8 cellular contexts compared by ENCODE assay signal in the genomic region with DNA sequence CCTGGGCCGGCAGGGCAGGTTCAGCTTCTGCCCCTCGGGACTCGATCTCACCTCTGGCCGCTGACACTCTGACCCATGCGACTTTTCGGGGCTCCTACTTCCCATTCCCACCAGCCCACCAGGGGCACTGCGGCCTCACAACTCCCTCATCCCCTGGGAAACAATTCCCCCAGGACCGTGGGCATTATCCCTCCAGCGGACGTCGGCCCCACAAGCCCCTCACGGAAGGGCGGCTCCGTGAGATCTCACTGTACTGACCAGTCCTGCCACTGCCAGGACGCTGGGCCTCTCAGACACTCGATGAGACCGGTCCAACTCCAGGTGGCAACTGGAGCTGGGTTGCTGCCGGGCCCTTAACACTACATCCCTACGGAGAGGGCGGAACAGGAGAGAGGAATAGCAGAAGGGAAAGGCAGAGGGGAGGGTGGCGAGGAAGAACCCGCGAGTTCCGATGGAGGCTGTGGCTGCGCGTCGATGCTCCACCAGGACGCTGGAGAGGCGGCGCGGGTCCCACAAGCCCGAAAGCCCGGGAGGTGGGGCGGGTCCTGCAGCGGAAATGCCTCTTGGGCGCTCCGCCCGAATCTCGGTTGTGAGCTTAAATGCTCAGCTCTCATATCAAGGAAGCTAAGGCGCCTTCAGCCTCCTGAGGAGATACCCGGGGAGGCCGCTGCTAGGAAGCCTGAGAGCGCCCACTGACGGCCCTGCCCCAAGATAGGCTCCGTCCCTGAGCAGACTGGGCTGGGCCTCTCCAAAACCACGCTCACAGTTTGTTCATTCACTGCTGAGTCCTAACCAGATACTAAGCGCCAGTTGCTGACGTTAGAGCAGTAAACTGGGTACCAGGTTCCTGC. TPM values are rescaled to one million over a fixed set of nuclear protein-coding genes. Genes with fewer than 3 reads are reported as not detected.
A peak's percentile ranks its signal among the peaks of the same experiment; 100 is the strongest.
DNase-seq lines count a peak whose midpoint lies in the region; ATAC-seq and TF ChIP-seq lines count a peak whose summit lies in the region.

No MANE protein-coding gene starts in this region.

- peak overlapping the region; percentile 57 to 83 (median 74) for H3K4me3 Mint-ChIP-seq in CD4-positive, alpha-beta memory T cell
- peak overlapping the region; percentile 36 for H3K4me3 Mint-ChIP-seq in activated CD4-positive, alpha-beta memory T cell treated with anti-CD3 and anti-CD28 coated beads for 36 hours

- peaks cover 5% of the 10 kb centered on the region in 2 donors for H3K36me3 Mint-ChIP-seq in CD4-positive, alpha-beta memory T cell
- peaks cover 5% of the 10 kb centered on the region for H3K36me3 Mint-ChIP-seq in activated CD4-positive, alpha-beta memory T cell treated with anti-CD3 and anti-CD28 coated beads for 36 hours

- H3K4me1 Mint-ChIP-seq in CD4-positive, alpha-beta memory T cell: peaks cover 6 to 8% (median 6%) of the 10 kb centered on the region in 4 donors
- peaks cover 9% of the 10 kb centered on the region for H3K4me1 Mint-ChIP-seq in activated CD4-positive, alpha-beta memory T cell treated with anti-CD3 and anti-CD28 coated beads for 36 hours (ENCODE audit: low read depth)

- no peak for ATAC-seq in GM21390 (IDR thresholded peaks at IDR 0.05; ENCODE audit: unreplicated experiment)

- H3K27me3 ChIP-seq in CD4-positive, alpha-beta memory T cell (ENCODE audit: insufficient read depth, low read length): no peaks in the 10 kb centered on the region
- H3K27me3 ChIP-seq in spleen (replicated peaks in 1 of 7): no peaks in the 10 kb centered on the region

- intact Hi-C loops in CD4-positive, alpha-beta memory T cell (cut with micrococcal nuclease): no loop called here
- intact Hi-C loops in activated CD4-positive, alpha-beta memory T cell treated with anti-CD3 and anti-CD28 coated beads for 36 hours (cut with micrococcal nuclease): no loop called here
- intact Hi-C loops in spleen (cut with DNase I; ENCODE audit: low total_unique reads): no loop called here

- TF ChIP-seq POLR2A in spleen (IDR thresholded peaks at IDR 0.05): no peak

- H3K27me3 Mint-ChIP-seq in CD4-positive, alpha-beta memory T cell: no peaks in the 10 kb centered on the region
- H3K27me3 Mint-ChIP-seq in activated CD4-positive, alpha-beta memory T cell treated with anti-CD3 and anti-CD28 coated beads for 36 hours: no peaks in the 10 kb centered on the region

- peak overlapping the region; percentile 13 to 91 (median 76) for H3K27ac Mint-ChIP-seq in CD4-positive, alpha-beta memory T cell
- H3K27ac Mint-ChIP-seq in activated CD4-positive, alpha-beta memory T cell treated with anti-CD3 and anti-CD28 coated beads for 36 hours: peak overlapping the region; percentile 18

- H3K27ac ChIP-seq in CD4-positive, alpha-beta memory T cell (ENCODE audit: low read depth, low read length): peak overlapping the region; percentile 21
- H3K27ac ChIP-seq in spleen: peak overlapping the region in 5 of 8 donors; percentile 16 to 60 (median 40)

- CTCF ChIA-PET in CD4-positive, alpha-beta memory T cell (lab: Charles Lee; ENCODE audit: partially characterized antibody): interaction anchor here (0.6 to 1.5 kb wide), 5 partner anchors 16 to 52 kb away, joined by 3 to 5 read pairs (median 3); no protein-coding TSS in a partner anchor
- CTCF ChIA-PET in activated CD4-positive, alpha-beta memory T cell treated with anti-CD3 and anti-CD28 coated beads for 36 hours (lab: Charles Lee): interaction anchor here (0.6 to 2.1 kb wide), 4 partner anchors 11 to 137 kb away, joined by 3 to 14 read pairs (median 4); no protein-coding TSS in a partner anchor

- H3K4me1 ChIP-seq in CD4-positive, alpha-beta memory T cell (ENCODE audit: insufficient read depth, low read length): peaks cover 6% of the 10 kb centered on the region
- peaks cover 0 to 12% (median 7%) of the 10 kb centered on the region in 6 donors for H3K4me1 ChIP-seq in spleen

- H3K9me3 ChIP-seq in CD4-positive, alpha-beta memory T cell (ENCODE audit: control insufficient read depth in 1 of 2, low read length in 2 of 2): no peaks in the 10 kb centered on the region
- no peaks in the 10 kb centered on the region for H3K9me3 ChIP-seq in spleen

- no peaks in the 10 kb centered on the region for H3K36me3 ChIP-seq in CD4-positive, alpha-beta memory T cell (ENCODE audit: insufficient read depth, low read length)
- H3K36me3 ChIP-seq in spleen: peaks cover 0 to 49% (median 0%) of the 10 kb centered on the region in 6 donors

- WGBS in spleen, 5 donors: 38 to 59% (median 44%) methylated on average over 42 to 48 of the region's 48 CpGs

- H3K9me3 Mint-ChIP-seq in CD4-positive, alpha-beta memory T cell: no peaks in the 10 kb centered on the region
- no peaks in the 10 kb centered on the region for H3K9me3 Mint-ChIP-seq in activated CD4-positive, alpha-beta memory T cell treated with anti-CD3 and anti-CD28 coated beads for 36 hours

- no peak for TF ChIP-seq CTCF in spleen (IDR thresholded peaks at IDR 0.05 in 8 of 11, conservative IDR thresholded peaks at IDR 0.05 in 3 of 11)

- peak; percentile 25 to 57 (median 36) for DNase-seq in CD4-positive, alpha-beta memory T cell
- peak; percentile 71 for DNase-seq in activated CD4-positive, alpha-beta memory T cell treated with anti-CD3 and anti-CD28 coated beads for 36 hours
- DNase-seq in fibroblast of peridontal ligament (ENCODE audit: extremely low read depth): peak; percentile 31
- DNase-seq in spleen: peak; percentile 85
- no peak for DNase-seq in cortex of kidney (lab: John Stamatoyannopoulos, UW)
- DNase-seq in glomerular visceral epithelial cell (ENCODE audit: extremely low spot score): no peak
- DNase-seq in OCI-M2 (lab: John Stamatoyannopoulos, UW; ENCODE audit: unreplicated experiment): no peak

- POLR2A ChIA-PET in CD4-positive, alpha-beta memory T cell (lab: Charles Lee; ENCODE audit: partially characterized antibody): interaction anchor here (1.0 kb wide), 1 partner anchor 16 kb away, joined by 3 read pairs; no protein-coding TSS in a partner anchor
- POLR2A ChIA-PET in activated CD4-positive, alpha-beta memory T cell treated with anti-CD3 and anti-CD28 coated beads for 36 hours (lab: Charles Lee): no interaction called here

- peak overlapping the region in 1 of 2 donors; percentile 32 for H3K4me3 ChIP-seq in CD4-positive, alpha-beta memory T cell (ENCODE audit: low read length in 2 of 2)
- H3K4me3 ChIP-seq in spleen: peak overlapping the region in 4 of 8 donors; percentile 10 to 49 (median 22)

RNA-seq across cellular contexts. Expression of gene VCP, which starts 36.3 kb away (rescaled TPM):
- total RNA-seq in CD4-positive, alpha-beta memory T cell: 100 to 1,000 TPM; 156 to 157 TPM
- polyA plus RNA-seq in CD4-positive, alpha-beta memory T cell: 100 to 1,000 TPM; 195 to 206 TPM
- total RNA-seq in activated CD4-positive, alpha-beta memory T cell treated with anti-CD3 and anti-CD28 coated beads for 36 hours: 100 to 1,000 TPM; 283 to 292 TPM
- 100 to 1,000 TPM; 163 to 269 (median 194) TPM for total RNA-seq in spleen
- polyA plus RNA-seq in spleen: 10 to 100 TPM; 48.5 to 84.5 (median 67.2) TPM

RNA-seq across cellular contexts. Expression of gene FANCG, which starts 43.7 kb away (rescaled TPM):
- 10 to 100 TPM; 24.0 to 27.9 TPM for total RNA-seq in CD4-positive, alpha-beta memory T cell
- polyA plus RNA-seq in CD4-positive, alpha-beta memory T cell: 10 to 100 TPM in 1 of 2 donors, 1 to 10 TPM in 1; 2.9 to 12.5 TPM
- 100 to 1,000 TPM; 103 to 107 TPM for total RNA-seq in activated CD4-positive, alpha-beta memory T cell treated with anti-CD3 and anti-CD28 coated beads for 36 hours
- 10 to 100 TPM; 15.8 to 31.6 (median 22.6) TPM for total RNA-seq in spleen
- polyA plus RNA-seq in spleen: 10 to 100 TPM; 20.5 to 37.5 (median 26.3) TPM

RNA-seq across cellular contexts. Expression of gene DNAJB5, which starts 46.5 kb away (rescaled TPM):
- under 1 TPM; 0.73 to 0.97 TPM for total RNA-seq in CD4-positive, alpha-beta memory T cell
- polyA plus RNA-seq in CD4-positive, alpha-beta memory T cell: 1 to 10 TPM in 1 of 2 donors, under 1 TPM in 1; 0.91 to 2.2 TPM
- 10 to 100 TPM; 11.5 to 12.0 TPM for total RNA-seq in activated CD4-positive, alpha-beta memory T cell treated with anti-CD3 and anti-CD28 coated beads for 36 hours
- 10 to 100 TPM in 5 of 7 donors, 1 to 10 TPM in 2; 5.6 to 14.4 (median 12.8) TPM for total RNA-seq in spleen
- polyA plus RNA-seq in spleen: 1 to 10 TPM; 4.9 to 8.6 (median 6.7) TPM

Comparison
In these comparisons a context has a peak if more than half of its experiments do, and no peak if none do; other contexts are left out.
1. DNase-seq: peak in CD4-positive, alpha-beta memory T cell (5 of 5), activated CD4-positive, alpha-beta memory T cell treated with anti-CD3 and anti-CD28 coated beads for 36 hours (single experiment), fibroblast of peridontal ligament (single experiment) and spleen (single experiment); none in cortex of kidney (single experiment), glomerular visceral epithelial cell (single experiment) and OCI-M2 (single experiment).